Comparison of ENCODE assay signal across 9 cellular contexts in genomic region chr2:232988444-232988843, GRCh38. TPM values are rescaled to one million over a fixed set of nuclear protein-coding genes. Genes with fewer than 3 reads are reported as not detected.
DNase-seq lines count a peak whose midpoint lies in the region; ATAC-seq, FAIRE-seq and TF ChIP-seq lines count a peak whose summit lies in the region.
"Had no signal": no experiment of that assay in that cellular context is flagged by ENCODE, and none has a peak within 500 bp of the region (broad histone marks: within the 10 kb centered on the region; RNA-seq: fewer than 3 reads in every experiment).

No MANE protein-coding gene starts in this region.

- peaks cover 2% of the 10 kb centered on the region for H3K27me3 Mint-ChIP-seq in astrocyte (ENCODE audit: low read depth, unreplicated experiment)

- ATAC-seq in left colon (peak; percentile 93), GM19328 (IDR thresholded peaks at IDR 0.05; ENCODE audit: unreplicated experiment) (no peak), GM18520 (IDR thresholded peaks at IDR 0.05; ENCODE audit: unreplicated experiment) (no peak)

- no peak for TF ChIP-seq CTCF in HFF-Myc (IDR thresholded peaks at IDR 0.05; ENCODE audit: low read depth, low read length, missing control alignments)
- no peak for TF ChIP-seq CTCF in astrocyte (IDR thresholded peaks at IDR 0.05; ENCODE audit: insufficient read depth, low read depth, low read length)

- H3K4me3 ChIP-seq in HFF-Myc (replicated peaks; ENCODE audit: low read depth, low read length) (no peak overlapping the region), astrocyte (ENCODE audit: insufficient read depth, low read depth, low read length) (peak overlapping the region; percentile 36)
- H3K4me3 ChIP-seq: heart left ventricle had no signal

- H3K9me3 ChIP-seq in astrocyte (ENCODE audit: insufficient read depth, low read depth, low read length), result no peaks in the 10 kb centered on the region

- H3K4me3 Mint-ChIP-seq in astrocyte (ENCODE audit: unreplicated experiment), result no peak overlapping the region

- no peaks in the 10 kb centered on the region for H3K36me3 Mint-ChIP-seq in astrocyte (ENCODE audit: low read depth, unreplicated experiment)

- intact Hi-C loops in left colon (cut with DNase I, micrococcal nuclease), result no loop called here

- H3K4me1 Mint-ChIP-seq in astrocyte (ENCODE audit: low read depth, unreplicated experiment), result peaks cover 14% of the 10 kb centered on the region

- H3K79me2 ChIP-seq in astrocyte (ENCODE audit: insufficient read depth, low read length), result no peaks in the 10 kb centered on the region

- no peak overlapping the region for H2AFZ ChIP-seq in astrocyte (ENCODE audit: low read depth, low read length)

- no peaks in the 10 kb centered on the region for H4K20me1 ChIP-seq in astrocyte (ENCODE audit: insufficient read depth, low read length)

- peak; percentile 94 for FAIRE-seq in astrocyte (lab: Jason Lieb, UNC)

- peak; percentile 99 for DNase-seq in A172 (ENCODE audit: low spot score)
- DNase-seq in HFF-Myc (ENCODE audit: extremely low read depth, low read depth), result peak; percentile 92
- peak; percentile 96 for DNase-seq in astrocyte (ENCODE audit: low read depth)
- DNase-seq in left colon, result peak; percentile 56 to 83
- DNase-seq in NCI-H526 treated with DMSO at 0.1 percent for 48 hours (lab: John Stamatoyannopoulos, UW), result no peak
- DNase-seq in GDM1 (lab: John Stamatoyannopoulos, UW), result no peak
- DNase-seq: heart left ventricle had no signal

- no peaks in the 10 kb centered on the region for H3K36me3 ChIP-seq in astrocyte (ENCODE audit: insufficient read depth, low read length)
- H3K36me3 ChIP-seq: heart left ventricle had no signal

- H3K9me3 Mint-ChIP-seq in astrocyte (ENCODE audit: unreplicated experiment), result no peaks in the 10 kb centered on the region

- H3K4me2 ChIP-seq in astrocyte (ENCODE audit: low read length), result peak overlapping the region; percentile 80

- H3K4me1 ChIP-seq in astrocyte (ENCODE audit: insufficient read depth, low read length), result peaks cover 16% of the 10 kb centered on the region
- H3K4me1 ChIP-seq: heart left ventricle had no signal

- H3K27ac Mint-ChIP-seq in astrocyte (ENCODE audit: unreplicated experiment), result peak overlapping the region; percentile 97

- peak overlapping the region; percentile 47 for H3K9ac ChIP-seq in astrocyte (ENCODE audit: low read length)

- no peaks in the 10 kb centered on the region for H3K27me3 ChIP-seq in astrocyte (ENCODE audit: insufficient read depth, low read length)

- peak overlapping the region; percentile 77 for H3K27ac ChIP-seq in astrocyte (ENCODE audit: low read depth, low read length)
- H3K27ac ChIP-seq: heart left ventricle had no signal

RNA-seq across cellular contexts. Expression of gene NGEF, which starts 24.6 kb away (rescaled TPM):
- 33.3 and 37.5 TPM in 2 replicates for total RNA-seq in A172 (2014; rRNA removed; shearing (Covaris generic))
- total RNA-seq in astrocyte (0.16 and 0.22 TPM in 2 replicates), left colon (10 to 100 TPM; 34.4 to 41.4 TPM)

RNA-seq across cellular contexts. Expression of gene NEU2, which starts 44.0 kb away (rescaled TPM):
- total RNA-seq in A172 (2014; rRNA removed; shearing (Covaris generic)), result not detected in 2 replicates
- not detected in 2 replicates for total RNA-seq in astrocyte
- total RNA-seq in left colon, result not detected
- total RNA-seq: heart left ventricle had no signal

Comparison
In these comparisons a context has a peak if more than half of its experiments do, and no peak if none do; other contexts are left out.
1. DNase-seq: peak in A172 (single experiment), HFF-Myc (single experiment), astrocyte (single experiment) and left colon (2 of 2); none in NCI-H526 treated with DMSO at 0.1 percent for 48 hours (single experiment) and GDM1 (single experiment).
2. RNA of gene NGEF, which starts 24.6 kb away (total RNA-seq): 34.4 to 41.4 TPM in left colon and 33.3 to 37.5 TPM in A172; 0.16 to 0.22 TPM in astrocyte; every median in the first group is over 10 times any median in the second.